ENCODE assay signal across 9 cellular contexts in genomic region chr17:43517615-43518386, GRCh38. TPM values are rescaled to one million over a fixed set of nuclear protein-coding genes. Genes with fewer than 3 reads are reported as not detected.
A peak's percentile ranks its signal among the peaks of the same experiment; 100 is the strongest.
DNase-seq lines count a peak whose midpoint lies in the region; ATAC-seq, FAIRE-seq and TF ChIP-seq lines count a peak whose summit lies in the region.
"Had no signal": no experiment of that assay in that cellular context is flagged by ENCODE, and none has a peak within 500 bp of the region (broad histone marks: within the 10 kb centered on the region; RNA-seq: fewer than 3 reads in every experiment).

No MANE protein-coding gene starts in this region.

- intact Hi-C loops in thyroid gland (cut with DNase I): no loop called here

- H3K9me3 ChIP-seq in thyroid gland: no peaks in the 10 kb centered on the region
- H3K9me3 ChIP-seq: gastrocnemius medialis had no signal

- peak; percentile 13 for DNase-seq in bronchial epithelial cell (ENCODE audit: low read depth)
- DNase-seq in putamen (ENCODE audit: low spot score): peak; percentile 35
- DNase-seq in foreskin melanocyte: no peak
- DNase-seq in activated CD4-positive, alpha-beta T cell treated with anti-CD3 and anti-CD28 coated beads, Interleukin-2, amount 50 U/mL, for 48 hours: no peak
- DNase-seq in thyroid gland: no peak
- no peak for DNase-seq in NCI-H128 (lab: John Stamatoyannopoulos, UW; ENCODE audit: unreplicated experiment)
- DNase-seq: gastrocnemius medialis had no signal

- H3K4me1 ChIP-seq in thyroid gland: no peaks in the 10 kb centered on the region

- no peak for FAIRE-seq in bronchial epithelial cell (lab: Jason Lieb, UNC)

- H3K4me3 ChIP-seq in bronchial epithelial cell (ENCODE audit: low read depth, low read length): no peak overlapping the region
- no peak overlapping the region for H3K4me3 ChIP-seq in thyroid gland (replicated peaks in 1 of 3)
- H3K4me3 ChIP-seq: gastrocnemius medialis had no signal

- H3K27ac ChIP-seq in thyroid gland: no peak overlapping the region

- ATAC-seq in GM18511 (IDR thresholded peaks at IDR 0.05; ENCODE audit: unreplicated experiment): peak; percentile 65
- ATAC-seq in HG02798 (IDR thresholded peaks at IDR 0.05; ENCODE audit: poor library complexity, unreplicated experiment): peak; percentile 70
- ATAC-seq: gastrocnemius medialis had no signal

- WGBS in thyroid gland, 2 donors: 79 to 86% methylated on average over 8 of the region's 8 CpGs

- TF ChIP-seq POLR2A in thyroid gland (IDR thresholded peaks at IDR 0.05): no peak

- peaks cover 17% of the 10 kb centered on the region for H3K36me3 ChIP-seq in bronchial epithelial cell (ENCODE audit: control insufficient read depth, insufficient read depth, low read length)
- H3K36me3 ChIP-seq in thyroid gland: peaks cover 60 to 69% of the 10 kb centered on the region in 2 donors

- H3K27me3 ChIP-seq in bronchial epithelial cell (ENCODE audit: control insufficient read depth, insufficient read depth, low read length): no peaks in the 10 kb centered on the region
- no peaks in the 10 kb centered on the region for H3K27me3 ChIP-seq in thyroid gland
- H3K27me3 ChIP-seq: gastrocnemius medialis had no signal

- TF ChIP-seq CTCF in bronchial epithelial cell (IDR thresholded peaks at IDR 0.05; ENCODE audit: insufficient read depth, low read length, severe bottlenecking) (no peak), thyroid gland (IDR thresholded peaks at IDR 0.05) (no peak)

RNA-seq across cellular contexts. Expression of gene ETV4, which starts 28.3 kb away (rescaled TPM):
- total RNA-seq in bronchial epithelial cell (1.4 and 3.2 TPM in 2 replicates), thyroid gland (1 to 10 TPM; 1.1 to 9.0 (median 5.3) TPM)

RNA-seq across cellular contexts. Expression of gene DHX8, which starts 34.0 kb away (rescaled TPM):
- 24.7 and 32.9 TPM in 2 replicates for total RNA-seq in bronchial epithelial cell
- 100 to 1,000 TPM in 2 of 4 donors, 10 to 100 TPM in 2; 31.4 to 864 (median 78.8) TPM for total RNA-seq in thyroid gland

Comparison
In these comparisons a context has a peak if more than half of its experiments do, and no peak if none do; other contexts are left out.
1. DNase-seq: peak in bronchial epithelial cell (single experiment) and putamen (single experiment); none in foreskin melanocyte (single experiment), activated CD4-positive, alpha-beta T cell treated with anti-CD3 and anti-CD28 coated beads, Interleukin-2, amount 50 U/mL, for 48 hours (0 of 2), thyroid gland (0 of 2) and NCI-H128 (single experiment).